ENCODE assay signal across 11 cellular contexts in genomic region chr9:18543406-18543965, GRCh38.
DNase-seq lines count a peak whose midpoint lies in the region; ATAC-seq and TF ChIP-seq lines count a peak whose summit lies in the region.
"Had no signal": no experiment of that assay in that cellular context is flagged by ENCODE, and none has a peak within 500 bp of the region (broad histone marks: within the 10 kb centered on the region; RNA-seq: fewer than 3 reads in every experiment).

No MANE protein-coding gene starts in this region.

- peak overlapping the region; percentile 81 for H3K27ac Mint-ChIP-seq in osteocyte (ENCODE audit: unreplicated experiment)
- H3K27ac Mint-ChIP-seq: activated CD8-positive, alpha-beta T cell treated with anti-CD3 and anti-CD28 coated beads, Interleukin-2, amount 10 ng/mL, durations not matched to agents 7 days and 5 days; activated naive CD4-positive, alpha-beta T cell treated with anti-CD3 and anti-CD28 coated beads, Interleukin-2, amount 50 U/mL, for 24 hours had no signal

- WGBS in body of pancreas, 2 donors, result 46 to 47% methylated on average over 2 of the region's 2 CpGs

- no peak overlapping the region for H3K4me3 Mint-ChIP-seq in osteocyte (ENCODE audit: unreplicated experiment)
- H3K4me3 Mint-ChIP-seq: activated CD8-positive, alpha-beta T cell treated with anti-CD3 and anti-CD28 coated beads, Interleukin-2, amount 10 ng/mL, durations not matched to agents 7 days and 5 days; activated naive CD4-positive, alpha-beta T cell treated with anti-CD3 and anti-CD28 coated beads, Interleukin-2, amount 50 U/mL, for 24 hours had no signal

- peaks cover 55% of the 10 kb centered on the region for H3K4me1 Mint-ChIP-seq in osteocyte (ENCODE audit: unreplicated experiment)
- H3K4me1 Mint-ChIP-seq: activated naive CD4-positive, alpha-beta T cell treated with anti-CD3 and anti-CD28 coated beads, Interleukin-2, amount 50 U/mL, for 24 hours had no signal

- H3K36me3 ChIP-seq in SJSA1 (no peaks in the 10 kb centered on the region), fibroblast of lung (ENCODE audit: control insufficient read depth, insufficient read depth, low read length) (no peaks in the 10 kb centered on the region), body of pancreas (replicated peaks in 1 of 2; ENCODE audit: insufficient read depth in 1 of 2, low read depth in 2 of 2) (no peaks in the 10 kb centered on the region)

- H3K79me2 ChIP-seq in fibroblast of lung (ENCODE audit: control insufficient read depth, insufficient read depth, low read length), result no peaks in the 10 kb centered on the region

- H3K27me3 Mint-ChIP-seq in osteocyte (ENCODE audit: unreplicated experiment), result no peaks in the 10 kb centered on the region

- peak; percentile 94 for DNase-seq in EH (ENCODE audit: low read depth)
- DNase-seq in SJSA1 (ENCODE audit: low read depth in 1 of 2, low spot score in 2 of 2), result peak; percentile 38 to 39
- peak; percentile 85 to 94 for DNase-seq in fibroblast of lung (ENCODE audit: low read depth in 2 of 2)
- DNase-seq in osteocyte (ENCODE audit: extremely low spot score, unreplicated experiment), result no peak
- no peak for DNase-seq in body of pancreas
- no peak for DNase-seq in midbrain (lab: John Stamatoyannopoulos, UW)
- no peak for DNase-seq in activated T-cell treated with anti-CD3 and anti-CD28 coated beads for 4 hours
- DNase-seq in NCI-H1436 (lab: John Stamatoyannopoulos, UW), result no peak
- DNase-seq: activated CD8-positive, alpha-beta T cell treated with anti-CD3 and anti-CD28 coated beads, Interleukin-2, amount 10 ng/mL, durations not matched to agents 7 days and 5 days; COR-L47 had no signal

- H3K27me3 ChIP-seq in SJSA1 (replicated peaks) (no peaks in the 10 kb centered on the region), fibroblast of lung (ENCODE audit: control insufficient read depth, insufficient read depth, low read length) (no peaks in the 10 kb centered on the region), body of pancreas (no peaks in the 10 kb centered on the region)

- H4K20me1 ChIP-seq in fibroblast of lung (ENCODE audit: control insufficient read depth, extremely low read depth, insufficient read depth, low read length), result no peaks in the 10 kb centered on the region

- H3K36me3 Mint-ChIP-seq in osteocyte (ENCODE audit: unreplicated experiment), result no peaks in the 10 kb centered on the region
- H3K36me3 Mint-ChIP-seq: activated naive CD4-positive, alpha-beta T cell treated with anti-CD3 and anti-CD28 coated beads, Interleukin-2, amount 50 U/mL, for 24 hours had no signal

- H3K9me3 ChIP-seq in SJSA1 (replicated peaks), result no peaks in the 10 kb centered on the region
- no peaks in the 10 kb centered on the region for H3K9me3 ChIP-seq in fibroblast of lung (ENCODE audit: control insufficient read depth, insufficient read depth, low read depth, low read length)
- H3K9me3 ChIP-seq in body of pancreas, result no peaks in the 10 kb centered on the region

- peak overlapping the region; percentile 56 for H3K4me2 ChIP-seq in fibroblast of lung (ENCODE audit: extremely low read depth, insufficient read depth, low read length)

- TF ChIP-seq CTCF in fibroblast of lung (conservative IDR thresholded peaks at IDR 0.05 in 1 of 2, IDR thresholded peaks at IDR 0.05 in 1 of 2; ENCODE audit: low read depth in 1 of 2, low read length in 2 of 2) (no peak), osteocyte (IDR thresholded peaks at IDR 0.05) (no peak), body of pancreas (IDR thresholded peaks at IDR 0.05) (no peak)

- no peak overlapping the region for H3K9ac ChIP-seq in fibroblast of lung (ENCODE audit: insufficient read depth, low read length)

- H2AFZ ChIP-seq in fibroblast of lung (ENCODE audit: low read length), result no peak overlapping the region

- ATAC-seq in body of pancreas, result no peak
- ATAC-seq: activated CD8-positive, alpha-beta T cell treated with anti-CD3 and anti-CD28 coated beads, Interleukin-2, amount 10 ng/mL, durations not matched to agents 7 days and 5 days had no signal

- H3K9me3 Mint-ChIP-seq in osteocyte (ENCODE audit: unreplicated experiment), result no peaks in the 10 kb centered on the region

- H3K27ac ChIP-seq in SJSA1 (peak overlapping the region; percentile 21), fibroblast of lung (ENCODE audit: insufficient read depth, low read length) (peak overlapping the region; percentile 33), body of pancreas (no peak overlapping the region)

- H3K4me3 ChIP-seq in SJSA1, result no peak overlapping the region
- H3K4me3 ChIP-seq in fibroblast of lung (replicated peaks in 1 of 4; ENCODE audit: control extremely low read depth in 1 of 4, insufficient read depth in 1 of 4, low read depth in 3 of 4, low read length in 4 of 4), result no peak overlapping the region
- no peak overlapping the region for H3K4me3 ChIP-seq in body of pancreas

- no peak for TF ChIP-seq POLR2A in body of pancreas (IDR thresholded peaks at IDR 0.05)

- intact Hi-C loops in body of pancreas (cut with DNase I), result no loop called here

- H3K4me1 ChIP-seq in SJSA1 (replicated peaks), result peaks cover 21% of the 10 kb centered on the region
- H3K4me1 ChIP-seq in fibroblast of lung (ENCODE audit: control insufficient read depth, extremely low read depth, insufficient read depth, low read length), result peaks cover 16% of the 10 kb centered on the region
- no peaks in the 10 kb centered on the region for H3K4me1 ChIP-seq in body of pancreas

Comparison
In these comparisons a context has a peak if more than half of its experiments do, and no peak if none do; other contexts are left out.
1. DNase-seq: peak in EH (single experiment), SJSA1 (2 of 2) and fibroblast of lung (2 of 2); none in osteocyte (single experiment), body of pancreas (0 of 4), midbrain (single experiment), activated T-cell treated with anti-CD3 and anti-CD28 coated beads for 4 hours (single experiment) and NCI-H1436 (single experiment).
2. H3K27ac ChIP-seq: peak in SJSA1 (single experiment) and fibroblast of lung (single experiment); none in body of pancreas (0 of 4).